Comparison of ENCODE assay signal across 11 cellular contexts in the genomic region with DNA sequence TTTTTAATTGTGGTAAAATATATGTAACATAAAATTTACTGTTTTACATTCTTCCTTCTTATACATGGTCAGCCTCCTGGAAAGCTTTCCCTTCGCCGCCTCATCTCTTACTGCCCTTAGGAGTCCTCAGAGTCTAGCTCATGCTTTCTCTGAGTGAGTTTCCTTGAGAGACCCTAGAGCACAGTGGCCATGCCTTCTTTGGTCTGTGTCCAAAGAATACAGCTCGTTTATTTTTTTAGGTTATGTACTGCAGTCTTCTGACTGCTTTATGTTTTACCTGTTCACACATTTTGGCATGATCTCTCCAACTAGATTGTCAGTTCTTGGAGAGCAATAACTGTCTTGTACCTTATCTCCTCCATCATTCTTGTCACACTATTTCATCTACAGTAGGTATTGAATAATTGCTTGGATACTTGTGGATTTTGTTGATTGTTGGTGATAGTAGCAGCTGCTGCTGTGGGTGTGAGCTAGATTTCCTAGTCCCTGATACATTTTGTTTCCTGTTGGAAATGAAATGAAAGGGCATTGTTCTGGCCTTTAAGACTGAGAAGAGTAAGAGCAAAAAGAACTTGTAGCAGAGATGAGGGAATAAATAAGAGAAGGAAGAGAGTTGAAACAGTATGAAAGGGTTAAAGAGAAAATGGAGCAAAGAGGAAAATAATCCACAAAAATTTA. TPM values are rescaled to one million over a fixed set of nuclear protein-coding genes. Genes with fewer than 3 reads are reported as not detected.
DNase-seq lines count a peak whose midpoint lies in the region; ATAC-seq and TF ChIP-seq lines count a peak whose summit lies in the region.
"Had no signal": no experiment of that assay in that cellular context is flagged by ENCODE, and none has a peak within 500 bp of the region (broad histone marks: within the 10 kb centered on the region; RNA-seq: fewer than 3 reads in every experiment).

No MANE protein-coding gene starts in this region.

- H3K36me3 Mint-ChIP-seq in CD4-positive, alpha-beta T cell (ENCODE audit: low read depth) = peaks cover 77% of the 10 kb centered on the region
- H3K36me3 Mint-ChIP-seq in activated CD8-positive, alpha-beta T cell treated with anti-CD3 and anti-CD28 coated beads, Interleukin-2, amount 10 ng/mL, durations not matched to agents 7 days and 5 days (ENCODE audit: low read depth) = peaks cover 69% of the 10 kb centered on the region

- intact Hi-C loops in CD4-positive, alpha-beta T cell (cut with DNase I, micrococcal nuclease) = loop anchor here in 1 of 2 experiments (5.0 kb wide), 1 partner anchor 32 kb away; the partner anchor contains the start of gene SLC25A20
- intact Hi-C loops in left colon (cut with DNase I, micrococcal nuclease) = no loop called here

- CTCF ChIA-PET in CD4-positive, alpha-beta T cell (lab: Charles Lee) = interaction anchor here (0.6 to 4.3 kb wide), 3 partner anchors 10 to 31 kb away, joined by 3 to 23 read pairs (median 4); partner anchors contain the start of gene ARIH2
- CTCF ChIA-PET in activated CD8-positive, alpha-beta T cell treated with anti-CD3 and anti-CD28 coated beads, Interleukin-2, amount 10 ng/mL, durations not matched to agents 7 days and 5 days (lab: Charles Lee) = interaction anchor here (0.7 to 5.2 kb wide), 5 partner anchors 10 to 31 kb away, joined by 3 to 28 read pairs (median 6); partner anchors contain the start of genes ARIH2 and SLC25A20

- H3K4me3 ChIP-seq in foreskin fibroblast (ENCODE audit: low read depth in 1 of 2, low read length in 2 of 2) = no peak overlapping the region
- H3K4me3 ChIP-seq: K562 had no signal

- no peak for ATAC-seq in CD4-positive, alpha-beta T cell (ENCODE audit: poor library complexity)
- no peak for ATAC-seq in activated CD8-positive, alpha-beta T cell treated with anti-CD3 and anti-CD28 coated beads, Interleukin-2, amount 10 ng/mL, durations not matched to agents 7 days and 5 days
- ATAC-seq in left colon = peak; percentile 22
- ATAC-seq in HG03521 (IDR thresholded peaks at IDR 0.05; ENCODE audit: unreplicated experiment) = no peak
- ATAC-seq in foreskin keratinocyte = no peak
- ATAC-seq: K562 had no signal

- H3K27ac Mint-ChIP-seq in CD4-positive, alpha-beta T cell = no peak overlapping the region
- H3K27ac Mint-ChIP-seq in activated CD8-positive, alpha-beta T cell treated with anti-CD3 and anti-CD28 coated beads, Interleukin-2, amount 10 ng/mL, durations not matched to agents 7 days and 5 days = peak overlapping the region; percentile 25

- POLR2A ChIA-PET in CD4-positive, alpha-beta T cell (lab: Charles Lee) = interaction anchor here (0.7 to 2.5 kb wide), 2 partner anchors 11 to 72 kb away, joined by 3 to 8 read pairs; partner anchors contain the start of gene ARIH2
- POLR2A ChIA-PET in activated CD8-positive, alpha-beta T cell treated with anti-CD3 and anti-CD28 coated beads, Interleukin-2, amount 10 ng/mL, durations not matched to agents 7 days and 5 days (lab: Charles Lee) = interaction anchor here (0.6 to 4.3 kb wide), 4 partner anchors 11 to 49 kb away, joined by 3 to 28 read pairs (median 4); partner anchors contain the start of gene ARIH2

- peak overlapping the region; percentile 32; the same call in 1 of the 2 replicates for H3K27ac ChIP-seq in 22Rv1
- H3K27ac ChIP-seq in CD4-positive, alpha-beta T cell (ENCODE audit: low read depth, low read length) = no peak overlapping the region
- H3K27ac ChIP-seq in foreskin keratinocyte = no peak overlapping the region
- H3K27ac ChIP-seq: C4-2B had no signal

- no peak for DNase-seq in CD4-positive, alpha-beta T cell
- no peak for DNase-seq in activated CD8-positive, alpha-beta T cell treated with anti-CD3 and anti-CD28 coated beads, Interleukin-2, amount 10 ng/mL, durations not matched to agents 7 days and 5 days
- no peak for DNase-seq in left colon
- no peak for DNase-seq in mucosa of gallbladder (ENCODE audit: low spot score)
- no peak for DNase-seq in foreskin keratinocyte
- DNase-seq in foreskin fibroblast = no peak
- DNase-seq: NCI-H524 had no signal

- no peaks in the 10 kb centered on the region for H3K27me3 Mint-ChIP-seq in CD4-positive, alpha-beta T cell
- H3K27me3 Mint-ChIP-seq in activated CD8-positive, alpha-beta T cell treated with anti-CD3 and anti-CD28 coated beads, Interleukin-2, amount 10 ng/mL, durations not matched to agents 7 days and 5 days (ENCODE audit: low read depth) = no peaks in the 10 kb centered on the region

- no peaks in the 10 kb centered on the region for H3K27me3 ChIP-seq in CD4-positive, alpha-beta T cell (ENCODE audit: control insufficient read depth, insufficient read depth, low read length)
- H3K27me3 ChIP-seq in foreskin keratinocyte = no peaks in the 10 kb centered on the region

- H3K9me3 Mint-ChIP-seq in CD4-positive, alpha-beta T cell = no peaks in the 10 kb centered on the region
- no peaks in the 10 kb centered on the region for H3K9me3 Mint-ChIP-seq in activated CD8-positive, alpha-beta T cell treated with anti-CD3 and anti-CD28 coated beads, Interleukin-2, amount 10 ng/mL, durations not matched to agents 7 days and 5 days (ENCODE audit: insufficient read depth)

- H3K9me3 ChIP-seq in CD4-positive, alpha-beta T cell (ENCODE audit: control insufficient read depth, low read length) = no peaks in the 10 kb centered on the region

- peak overlapping the region; percentile 5 for H3K4me3 Mint-ChIP-seq in CD4-positive, alpha-beta T cell
- no peak overlapping the region for H3K4me3 Mint-ChIP-seq in activated CD8-positive, alpha-beta T cell treated with anti-CD3 and anti-CD28 coated beads, Interleukin-2, amount 10 ng/mL, durations not matched to agents 7 days and 5 days

- H3K4me1 ChIP-seq in foreskin keratinocyte = peaks cover 10% of the 10 kb centered on the region

- TF ChIP-seq CTCF in 22Rv1 (IDR thresholded peaks at IDR 0.05) (no peak), foreskin keratinocyte (conservative IDR thresholded peaks at IDR 0.05) (no peak), foreskin fibroblast (IDR thresholded peaks at IDR 0.05; ENCODE audit: low read depth, low read length) (no peak)
- TF ChIP-seq CTCF in CD4-positive, alpha-beta T cell (IDR thresholded peaks at IDR 0.05) = no peak

- H3K4me1 Mint-ChIP-seq in CD4-positive, alpha-beta T cell (ENCODE audit: low read depth) = peaks cover 66% of the 10 kb centered on the region
- H3K4me1 Mint-ChIP-seq in activated CD8-positive, alpha-beta T cell treated with anti-CD3 and anti-CD28 coated beads, Interleukin-2, amount 10 ng/mL, durations not matched to agents 7 days and 5 days (ENCODE audit: low read depth) = peaks cover 68% of the 10 kb centered on the region

RNA-seq across cellular contexts. Expression of gene ARIH2, which starts 10.9 kb away (rescaled TPM):
- 100 to 1,000 TPM; 182 TPM for total RNA-seq in CD4-positive, alpha-beta T cell
- total RNA-seq in activated CD8-positive, alpha-beta T cell treated with anti-CD3 and anti-CD28 coated beads, Interleukin-2, amount 10 ng/mL, durations not matched to agents 7 days and 5 days = 100 to 1,000 TPM; 102 to 112 TPM
- total RNA-seq in left colon (10 to 100 TPM; 72.3 to 82.0 TPM), mucosa of gallbladder (76.7 TPM), foreskin keratinocyte (66.0 and 72.3 TPM in 2 replicates)
- 28.9 and 35.6 TPM in 2 replicates for polyA plus RNA-seq in foreskin keratinocyte

RNA-seq across cellular contexts. Expression of gene SLC25A20, which starts 30.8 kb away (rescaled TPM):
- under 1 TPM; 0.41 to 0.78 TPM for total RNA-seq in CD4-positive, alpha-beta T cell
- 10 to 100 TPM; 29.9 to 33.1 TPM for total RNA-seq in activated CD8-positive, alpha-beta T cell treated with anti-CD3 and anti-CD28 coated beads, Interleukin-2, amount 10 ng/mL, durations not matched to agents 7 days and 5 days
- total RNA-seq in left colon (10 to 100 TPM; 43.0 to 56.3 TPM), mucosa of gallbladder (24.4 TPM), foreskin keratinocyte (9.7 and 12.9 TPM in 2 replicates)
- 8.9 and 10.1 TPM in 2 replicates for polyA plus RNA-seq in foreskin keratinocyte
